Comparison of ENCODE assay signal across 17 cellular contexts in the genomic region with DNA sequence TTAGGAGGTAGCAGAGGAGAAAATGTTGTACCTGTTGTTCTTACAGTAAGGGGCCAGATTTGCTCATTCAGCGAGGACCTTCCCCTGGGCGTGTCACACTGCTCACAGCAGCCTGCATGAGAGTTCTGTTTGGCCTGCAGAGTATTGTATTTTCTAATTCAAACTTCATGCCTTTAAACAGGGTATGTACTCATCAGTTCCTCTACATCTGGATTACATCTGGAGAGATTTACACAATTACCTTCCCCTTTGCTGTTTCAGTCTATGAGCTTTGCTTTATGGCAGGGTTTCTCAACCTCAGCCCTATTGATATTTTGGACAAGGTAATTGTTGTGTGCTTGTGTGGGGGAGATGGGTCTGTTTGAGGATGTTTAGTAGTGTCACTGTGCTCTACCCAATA.
DNase-seq lines count a peak whose midpoint lies in the region; FAIRE-seq and TF ChIP-seq lines count a peak whose summit lies in the region.
"Had no signal": no experiment of that assay in that cellular context is flagged by ENCODE, and none has a peak within 500 bp of the region (broad histone marks: within the 10 kb centered on the region; RNA-seq: fewer than 3 reads in every experiment).

No MANE protein-coding gene starts in this region.

- DNase-seq in GM18507 (ENCODE audit: extremely low spot score, insufficient read length, low read depth): no peak
- DNase-seq in HTR-8/SVneo (ENCODE audit: insufficient read length, low spot score): no peak
- peak; percentile 29 for DNase-seq in fibroblast of mammary gland (ENCODE audit: low read depth)
- no peak for DNase-seq in substantia nigra (lab: John Stamatoyannopoulos, UW)
- DNase-seq in stimulated activated CD4-positive, alpha-beta T cell treated with anti-CD3 and anti-CD28 coated beads, Interleukin-2, amount 100 ng/mL, for 24 hours: no peak
- no peak for DNase-seq in activated T-helper 2 cell treated with anti-CD3 and anti-CD28 coated beads, Interferon-gamma antibody, Interleukin-2, Interleukin-4, amounts not matched to agents 10 μg/mL and 5 μg/mL and 100 μg/mL, durations not matched to agents 14 hours and 24 hours and 36 hours (ENCODE audit: low spot score)
- DNase-seq: CD8-positive, alpha-beta T cell; DMS 273 treated with DMSO at 0.1 percent for 48 hours; DMS53; DND-41; EL; GM23248 had no signal

- no peaks in the 10 kb centered on the region for H3K27me3 Mint-ChIP-seq in activated T-helper 2 cell treated with anti-CD3 and anti-CD28 coated beads, Interferon-gamma antibody, Interleukin-2, Interleukin-4, amounts not matched to agents 10 μg/mL and 5 μg/mL and 100 μg/mL, durations not matched to agents 14 hours and 24 hours and 36 hours (ENCODE audit: low read depth)
- H3K27me3 Mint-ChIP-seq: B cell had no signal

- intact Hi-C loops in activated T-helper 2 cell treated with anti-CD3 and anti-CD28 coated beads, Interferon-gamma antibody, Interleukin-2, Interleukin-4, amounts not matched to agents 10 μg/mL and 5 μg/mL and 100 μg/mL, durations not matched to agents 14 hours and 24 hours and 36 hours (cut with micrococcal nuclease): no loop called here

- no peak overlapping the region for H3K4me3 ChIP-seq in fibroblast of mammary gland (ENCODE audit: control insufficient read depth, low read depth, low read length)
- H3K4me3 ChIP-seq: BLaER1 treated with 17β-estradiol and CSF1 and Interleukin-3, amounts not matched to agents 10 nM and 100 nM; GM12878; GM23248; HAP-1 had no signal

- H3K27ac ChIP-seq in substantia nigra (ENCODE audit: low read depth, low read length, poor library complexity, severe bottlenecking): peak overlapping the region; percentile 21
- H3K27ac ChIP-seq: BLaER1 treated with 17β-estradiol and CSF1 and Interleukin-3, amounts not matched to agents 10 nM and 100 nM; GM23248 had no signal

- peaks cover 5% of the 10 kb centered on the region for H3K4me1 Mint-ChIP-seq in activated T-helper 2 cell treated with anti-CD3 and anti-CD28 coated beads, Interferon-gamma antibody, Interleukin-2, Interleukin-4, amounts not matched to agents 10 μg/mL and 5 μg/mL and 100 μg/mL, durations not matched to agents 14 hours and 24 hours and 36 hours (ENCODE audit: low read depth)
- H3K4me1 Mint-ChIP-seq: B cell had no signal

- no peaks in the 10 kb centered on the region for H3K36me3 Mint-ChIP-seq in activated T-helper 2 cell treated with anti-CD3 and anti-CD28 coated beads, Interferon-gamma antibody, Interleukin-2, Interleukin-4, amounts not matched to agents 10 μg/mL and 5 μg/mL and 100 μg/mL, durations not matched to agents 14 hours and 24 hours and 36 hours (ENCODE audit: low read depth)
- H3K36me3 Mint-ChIP-seq: CD8-positive, alpha-beta T cell had no signal

- TF ChIP-seq CTCF in fibroblast of mammary gland (conservative IDR thresholded peaks at IDR 0.05; ENCODE audit: control insufficient read depth, insufficient read depth, low read depth, low read length): no peak

- no peaks in the 10 kb centered on the region for H3K9me3 Mint-ChIP-seq in activated T-helper 2 cell treated with anti-CD3 and anti-CD28 coated beads, Interferon-gamma antibody, Interleukin-2, Interleukin-4, amounts not matched to agents 10 μg/mL and 5 μg/mL and 100 μg/mL, durations not matched to agents 14 hours and 24 hours and 36 hours

- no peak overlapping the region for H3K27ac Mint-ChIP-seq in activated T-helper 2 cell treated with anti-CD3 and anti-CD28 coated beads, Interferon-gamma antibody, Interleukin-2, Interleukin-4, amounts not matched to agents 10 μg/mL and 5 μg/mL and 100 μg/mL, durations not matched to agents 14 hours and 24 hours and 36 hours
- H3K27ac Mint-ChIP-seq: B cell; CD8-positive, alpha-beta T cell had no signal

- H3K4me3 Mint-ChIP-seq in activated T-helper 2 cell treated with anti-CD3 and anti-CD28 coated beads, Interferon-gamma antibody, Interleukin-2, Interleukin-4, amounts not matched to agents 10 μg/mL and 5 μg/mL and 100 μg/mL, durations not matched to agents 14 hours and 24 hours and 36 hours (ENCODE audit: low read depth): no peak overlapping the region
- H3K4me3 Mint-ChIP-seq: B cell; CD8-positive, alpha-beta T cell had no signal

- FAIRE-seq in GM18507 (lab: Jason Lieb, UNC) (peak; percentile 31), HTR-8/SVneo (lab: Jason Lieb, UNC) (peak; percentile 13)
- FAIRE-seq: GM12878, GM19239 had no signal
